ENCODE assay signal across 11 cellular contexts in the genomic region with DNA sequence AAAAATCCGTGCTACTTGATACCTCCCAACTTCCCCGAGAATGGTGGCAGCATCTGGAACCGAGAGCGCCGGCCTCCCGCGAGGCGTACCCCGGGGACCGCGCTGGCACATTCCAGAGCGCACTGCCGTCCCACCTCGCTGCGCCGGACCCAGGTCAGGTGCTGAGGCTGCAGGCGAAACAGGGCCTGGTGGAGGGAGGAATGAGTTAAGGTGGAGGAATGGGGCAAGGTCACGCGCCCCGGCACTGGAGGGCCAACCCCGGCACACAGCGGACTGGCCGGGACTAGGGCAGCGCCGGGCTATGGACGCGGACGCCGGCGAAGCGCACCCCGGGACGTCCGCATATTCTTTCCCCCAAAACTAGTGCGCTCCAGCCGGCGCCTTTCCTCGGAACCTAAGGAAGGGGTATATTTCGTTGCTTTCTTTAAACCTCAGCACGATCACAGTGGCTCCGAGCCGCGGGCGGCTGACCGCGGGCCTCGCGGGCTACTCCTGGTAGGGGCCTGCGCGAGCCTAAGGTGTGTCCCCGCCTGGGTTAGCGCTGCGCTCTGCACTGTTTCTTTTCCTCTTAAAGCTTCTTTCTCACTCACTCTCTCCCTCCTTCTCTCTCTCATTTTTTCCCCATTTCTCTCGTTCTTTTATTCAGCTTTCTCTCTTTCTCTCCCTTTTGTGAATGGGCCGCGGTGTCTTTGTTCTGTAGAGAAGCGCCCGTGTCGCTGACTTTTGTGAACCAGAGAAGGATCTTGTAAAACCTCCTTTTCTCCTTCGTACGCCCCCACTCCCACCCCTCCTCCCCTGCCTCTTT. TPM values are rescaled to one million over a fixed set of nuclear protein-coding genes. Genes with fewer than 3 reads are reported as not detected.
DNase-seq lines count a peak whose midpoint lies in the region; ATAC-seq, FAIRE-seq and TF ChIP-seq lines count a peak whose summit lies in the region.
"Had no signal": no experiment of that assay in that cellular context is flagged by ENCODE, and none has a peak within 500 bp of the region (broad histone marks: within the 10 kb centered on the region; RNA-seq: fewer than 3 reads in every experiment).

No MANE protein-coding gene starts in this region.

- no peaks in the 10 kb centered on the region for H3K9me2 ChIP-seq in PC-3 (replicated peaks; ENCODE audit: low read length)

- ATAC-seq in PC-3 (no peak), GM18909 (IDR thresholded peaks at IDR 0.05; ENCODE audit: poor library complexity, unreplicated experiment) (no peak)

- H3K9me3 ChIP-seq in PC-3 (ENCODE audit: low read length) (no peaks in the 10 kb centered on the region), endothelial cell of umbilical vein (replicated peaks; ENCODE audit: control insufficient read depth, insufficient read depth, low read length) (no peaks in the 10 kb centered on the region)

- DNase-seq in NCI-H1417 (lab: John Stamatoyannopoulos, UW) (peak in 2 of 3 experiments; percentile 58 to 66), NCI-H1417 treated with DMSO at 0.1 percent for 48 hours (lab: John Stamatoyannopoulos, UW) (no peak), PC-3 (no peak), endothelial cell of umbilical vein (ENCODE audit: low read depth, low spot score) (peak; percentile 25), posterior vena cava (ENCODE audit: low spot score) (peak; percentile 61), NCI-H1048 (lab: John Stamatoyannopoulos, UW) (no peak), substantia nigra (lab: John Stamatoyannopoulos, UW) (no peak)
- DNase-seq: cerebellar nuclear complex had no signal

- H3K4me3 ChIP-seq in PC-3 (ENCODE audit: low read length) (peak overlapping the region; percentile 85; the same call in 1 of the 2 replicates), endothelial cell of umbilical vein (replicated peaks in 1 of 3; ENCODE audit: insufficient read depth in 1 of 3, low read depth in 1 of 3, low read length in 3 of 3) (no peak overlapping the region)

- H3K9me1 ChIP-seq in endothelial cell of umbilical vein (replicated peaks; ENCODE audit: control insufficient read depth, extremely low read depth, insufficient read depth, low read length), result no peaks in the 10 kb centered on the region

- no peak for TF ChIP-seq POLR2A in endothelial cell of umbilical vein (IDR thresholded peaks at IDR 0.05; ENCODE audit: low read depth, low read length)

- H3K4me1 ChIP-seq in PC-3 (ENCODE audit: insufficient read depth, low read length) (peaks cover 11% of the 10 kb centered on the region; the same call in 1 of the 2 replicates), endothelial cell of umbilical vein (ENCODE audit: control insufficient read depth, extremely low read depth, insufficient read depth, low read length) (peaks cover 16% of the 10 kb centered on the region)

- H3K4me2 ChIP-seq in PC-3 (ENCODE audit: low read length) (peak overlapping the region; percentile 99), endothelial cell of umbilical vein (ENCODE audit: insufficient read depth, low read length) (no peak overlapping the region)

- no peak for FAIRE-seq in endothelial cell of umbilical vein (lab: Jason Lieb, UNC)

- CTCF ChIA-PET in PC-3 (lab: Charles Lee) (no interaction called here), endothelial cell of umbilical vein (lab: Charles Lee) (interaction anchor here (1.1 kb wide), 1 partner anchor 13 kb away, joined by 3 read pairs; no protein-coding TSS in a partner anchor)

- H4K20me1 ChIP-seq in PC-3 (ENCODE audit: low read length) (no peaks in the 10 kb centered on the region), endothelial cell of umbilical vein (replicated peaks; ENCODE audit: control insufficient read depth, extremely low read depth, insufficient read depth, low read length) (no peaks in the 10 kb centered on the region)

- H3K27me3 ChIP-seq in PC-3 (ENCODE audit: low read length), result no peaks in the 10 kb centered on the region
- H3K27me3 ChIP-seq in endothelial cell of umbilical vein (ENCODE audit: control insufficient read depth in 2 of 2, insufficient read depth in 2 of 2, low read length in 2 of 2), result peaks cover 52 to 57% of the 10 kb centered on the region in 2 experiments

- H3F3A ChIP-seq in PC-3 (ENCODE audit: low read length, unreplicated experiment), result no peaks in the 10 kb centered on the region

- dilution Hi-C loops in endothelial cell of umbilical vein (cut with MboI; ENCODE audit: extremely low pct_ligation_motif_present, low sequenced_read_pairs), result no loop called here

- BruUV-seq in PC-3 (replicated peaks; lab: Mats Ljungman, UMichigan), result no TSS peak
- BruUV-seq in endothelial cell of umbilical vein (replicated peaks; lab: Mats Ljungman, UMichigan), result no TSS peak

- H3K9ac ChIP-seq in PC-3 (ENCODE audit: low read length) (no peak overlapping the region), endothelial cell of umbilical vein (replicated peaks; ENCODE audit: extremely low read depth, insufficient read depth, low read length) (no peak overlapping the region)

- peaks cover 13% of the 10 kb centered on the region for H3K79me2 ChIP-seq in PC-3 (ENCODE audit: low read length)
- H3K79me2 ChIP-seq in endothelial cell of umbilical vein (ENCODE audit: control insufficient read depth, insufficient read depth, low read length), result no peaks in the 10 kb centered on the region

- POLR2A ChIA-PET in PC-3 (lab: Charles Lee; ENCODE audit: unreplicated experiment), result no interaction called here
- POLR2A ChIA-PET in endothelial cell of umbilical vein (lab: Charles Lee), result no interaction called here

- no peak for TF ChIP-seq CTCF in PC-3 (conservative IDR thresholded peaks at IDR 0.05; ENCODE audit: low read depth, low read length)
- no peak for TF ChIP-seq CTCF in endothelial cell of umbilical vein (IDR thresholded peaks at IDR 0.05; ENCODE audit: extremely low read depth in 1 of 2, insufficient read depth in 1 of 2, low read depth in 1 of 2, low read length in 2 of 2)

- intact Hi-C loops in PC-3 (cut with micrococcal nuclease), result no loop called here
- intact Hi-C loops in endothelial cell of umbilical vein (cut with micrococcal nuclease), result no loop called here
- intact Hi-C loops in posterior vena cava (cut with DNase I), result no loop called here

- H3K36me3 ChIP-seq in PC-3 (ENCODE audit: low read depth, low read length), result no peaks in the 10 kb centered on the region
- H3K36me3 ChIP-seq in endothelial cell of umbilical vein (ENCODE audit: control insufficient read depth in 2 of 2, extremely low read depth in 1 of 2, insufficient read depth in 2 of 2, low read length in 2 of 2), result no peaks in the 10 kb centered on the region

- H3K27ac ChIP-seq in PC-3 (ENCODE audit: low read length), result no peak overlapping the region
- H3K27ac ChIP-seq in endothelial cell of umbilical vein (ENCODE audit: insufficient read depth, low read depth, low read length), result no peak overlapping the region
- H3K27ac ChIP-seq in substantia nigra (ENCODE audit: low read depth, low read length, poor library complexity, severe bottlenecking), result no peak overlapping the region

- H2AFZ ChIP-seq in PC-3 (ENCODE audit: low read length) (no peak overlapping the region), endothelial cell of umbilical vein (ENCODE audit: low read depth, low read length) (no peak overlapping the region)

TF ChIP-seq in endothelial cell of umbilical vein, 7 proteins besides CTCF, POLR2A, EP300 and RAD21:
- TF ChIP-seq EZH2 (IDR thresholded peaks at IDR 0.05; ENCODE audit: borderline replicate concordance, low read depth, low read length, severe bottlenecking) (peak; percentile 89), POLR2AphosphoS5 (IDR thresholded peaks at IDR 0.05; ENCODE audit: insufficient read depth, low read depth, low read length) (no peak), JUN (IDR thresholded peaks at IDR 0.05; ENCODE audit: borderline replicate concordance, insufficient read depth, insufficient read length, low read depth) (no peak), GATA2 (IDR thresholded peaks at IDR 0.05; ENCODE audit: insufficient read depth, insufficient read length, low read depth, low read length) (no peak), MYC (IDR thresholded peaks at IDR 0.05; ENCODE audit: low read depth, low read length) (no peak)

RNA-seq across cellular contexts. Expression of gene OTX1, which starts 2.1 kb away (rescaled TPM):
- total RNA-seq in PC-3 (2014; rRNA removed) (2.3 and 2.9 TPM in 2 replicates), endothelial cell of umbilical vein (0.30 TPM in 1 of 2 replicates, not detected in the other), posterior vena cava (not detected)
- polyA plus RNA-seq in endothelial cell of umbilical vein, result 0.05 TPM in 1 of 2 replicates, not detected in the other
- 0.03 TPM in 1 of 2 replicates, not detected in the other for polyA plus RNA-seq in endothelial cell of umbilical vein (2011; cell fraction: cytosol; rRNA removed)
- polyA plus RNA-seq in endothelial cell of umbilical vein (2011; cell fraction: nucleus; rRNA removed), result 0.06 and 0.13 TPM in 2 replicates
- not detected in 2 replicates for polyA plus RNA-seq in endothelial cell of umbilical vein (2012)
- not detected in 2 replicates for polyA minus RNA-seq in endothelial cell of umbilical vein
- polyA minus RNA-seq in endothelial cell of umbilical vein (2011; cell fraction: cytosol; rRNA and poly(A)+ RNA removed), result 1.9 TPM
- polyA minus RNA-seq in endothelial cell of umbilical vein (2011; cell fraction: nucleus; rRNA and poly(A)+ RNA removed), result 1.4 TPM in 1 of 2 replicates, not detected in the other
- total RNA-seq: mesenteric fat pad; T-helper 1 cell treated with Interleukin-12 subunit alpha and Interleukin-12 subunit beta and Interleukin-4 antibody, amounts not matched to agents 30 ng/mL and 1 ng/mL, for 36 hours had no signal

Comparison
In these comparisons a context has a peak if more than half of its experiments do, and no peak if none do; other contexts are left out.
1. DNase-seq: peak in NCI-H1417 (2 of 3), endothelial cell of umbilical vein (single experiment) and posterior vena cava (single experiment); none in NCI-H1417 treated with DMSO at 0.1 percent for 48 hours (single experiment), PC-3 (single experiment), NCI-H1048 (single experiment) and substantia nigra (0 of 49).